28 cellular contexts compared by ENCODE assay signal in the genomic region with DNA sequence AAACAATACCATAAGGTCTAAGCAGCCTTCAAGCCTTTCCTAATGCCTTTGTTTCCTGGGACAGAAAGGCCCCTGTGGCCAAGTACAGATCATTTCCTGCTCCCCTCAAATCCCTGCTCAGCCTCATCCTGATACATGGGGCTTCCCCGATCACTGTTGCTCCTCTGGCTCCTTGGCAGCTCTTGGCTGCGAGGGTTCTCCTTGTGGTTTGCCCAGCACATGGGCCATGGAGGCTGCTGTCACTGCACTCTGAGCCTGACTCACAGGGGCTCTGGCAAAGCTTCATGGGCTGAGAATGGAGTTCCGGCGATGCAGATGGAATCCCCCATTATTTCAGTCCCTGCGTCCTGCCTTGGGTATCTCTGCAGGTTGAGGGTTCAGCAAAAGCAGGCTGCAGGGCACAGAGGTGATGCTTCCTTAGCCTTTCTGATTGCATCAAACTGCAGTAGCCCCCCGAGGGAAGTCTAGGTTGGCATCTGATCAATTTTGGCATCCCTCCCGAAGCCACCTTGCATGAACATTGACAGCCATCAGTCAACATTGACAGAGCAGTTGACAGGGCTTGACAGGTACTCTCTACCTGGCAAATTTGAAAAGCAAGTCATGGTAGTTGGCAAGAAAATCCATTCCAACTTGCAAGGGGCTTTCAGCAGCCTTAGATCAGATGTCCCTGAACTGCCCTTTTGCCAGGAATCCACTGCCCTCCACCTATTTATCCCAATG.
"Had no signal": no experiment of that assay in that cellular context is flagged by ENCODE, and none has a peak within 500 bp of the region (broad histone marks: within the 10 kb centered on the region; RNA-seq: fewer than 3 reads in every experiment).

No MANE protein-coding gene starts in this region.

- H3K4me2 ChIP-seq: smooth muscle cell had no signal

- H3K4me3 ChIP-seq: colonic mucosa, dorsolateral prefrontal cortex, esophagus squamous epithelium, gastrocnemius medialis, heart right ventricle, lower lobe of right lung, smooth muscle cell, thoracic aorta, vagina had no signal

- ATAC-seq: activated CD4-positive, alpha-beta T cell treated with anti-CD3 and anti-CD28 coated beads for 36 hours; activated T-cell treated with anti-CD3 and anti-CD28 coated beads, Interleukin-2, amount 50 U/mL, for 4 hours; effector memory CD8-positive, alpha-beta T cell; gastrocnemius medialis; heart right ventricle; left lobe of liver; sciatic nerve; stimulated activated memory B cell treated with anti-CD40 and anti-IgM and Interleukin-4, amounts not matched to agents 10 μg/mL and 1 μg/mL and 100 μg/mL, for 72 hours had no signal

- H3K36me3 ChIP-seq: colonic mucosa, esophagus squamous epithelium, gastrocnemius medialis, heart right ventricle, lower lobe of right lung, thoracic aorta, vagina had no signal

- H3K27me3 Mint-ChIP-seq: activated B cell treated with CpG ODN at 0.5 μM for 24 hours; effector memory CD8-positive, alpha-beta T cell; natural killer cell treated with Interleukin-12 subunit alpha and Interleukin-12 subunit beta and Interleukin-15 and Interleukin-18, amount 100 ng/mL, for 72 hours; stimulated activated memory B cell treated with anti-CD40 and anti-IgM and Interleukin-4, amounts not matched to agents 10 μg/mL and 1 μg/mL and 100 μg/mL, for 72 hours had no signal

- H3K9me3 Mint-ChIP-seq: activated T-cell treated with anti-CD3 and anti-CD28 coated beads, Interleukin-2, amount 50 U/mL, for 4 hours; T-helper 1 cell treated with Interleukin-12 subunit alpha and Interleukin-12 subunit beta and Interleukin-4 antibody, amounts not matched to agents 30 μg/mL and 1 μg/mL, for 36 hours had no signal

- H3K4me1 ChIP-seq: colonic mucosa, esophagus squamous epithelium, gastrocnemius medialis, heart right ventricle, lower lobe of right lung, vagina had no signal

- H3K27ac ChIP-seq: colonic mucosa, dorsolateral prefrontal cortex, esophagus squamous epithelium, gastrocnemius medialis, heart right ventricle, lower lobe of right lung, thoracic aorta, vagina had no signal

- H3K27me3 ChIP-seq: colonic mucosa, esophagus squamous epithelium, gastrocnemius medialis, vagina had no signal

- H3K4me1 Mint-ChIP-seq: activated B cell treated with CpG ODN at 0.5 μM for 24 hours; activated CD4-positive, alpha-beta T cell treated with anti-CD3 and anti-CD28 coated beads for 36 hours; activated naive CD8-positive, alpha-beta T cell treated with anti-CD3 and anti-CD28 coated beads for 36 hours; mesothelial cell of epicardium; stimulated activated memory B cell treated with anti-CD40 and anti-IgM and Interleukin-4, amounts not matched to agents 10 μg/mL and 1 μg/mL and 100 μg/mL, for 72 hours had no signal

- H3K9me3 ChIP-seq: colonic mucosa, esophagus squamous epithelium, gastrocnemius medialis, heart right ventricle, lower lobe of right lung, thoracic aorta, vagina had no signal

- H3K4me3 Mint-ChIP-seq: activated B cell treated with CpG ODN at 0.5 μM for 24 hours; activated CD4-positive, alpha-beta T cell treated with anti-CD3 and anti-CD28 coated beads for 36 hours; activated naive CD8-positive, alpha-beta T cell treated with anti-CD3 and anti-CD28 coated beads for 36 hours; activated T-cell treated with anti-CD3 and anti-CD28 coated beads, Interleukin-2, amount 50 U/mL, for 4 hours; effector memory CD8-positive, alpha-beta T cell; mesothelial cell of epicardium; natural killer cell treated with Interleukin-12 subunit alpha and Interleukin-12 subunit beta and Interleukin-15 and Interleukin-18, amount 100 ng/mL, for 72 hours; stimulated activated memory B cell treated with anti-CD40 and anti-IgM and Interleukin-4, amounts not matched to agents 10 μg/mL and 1 μg/mL and 100 μg/mL, for 72 hours; T-helper 1 cell treated with Interleukin-12 subunit alpha and Interleukin-12 subunit beta and Interleukin-4 antibody, amounts not matched to agents 30 μg/mL and 1 μg/mL, for 36 hours; type B pancreatic cell had no signal

- H3K27ac Mint-ChIP-seq: activated B cell treated with CpG ODN at 0.5 μM for 24 hours; activated CD4-positive, alpha-beta T cell treated with anti-CD3 and anti-CD28 coated beads for 36 hours; activated naive CD8-positive, alpha-beta T cell treated with anti-CD3 and anti-CD28 coated beads for 36 hours; effector memory CD8-positive, alpha-beta T cell; mesothelial cell of epicardium; natural killer cell treated with Interleukin-12 subunit alpha and Interleukin-12 subunit beta and Interleukin-15 and Interleukin-18, amount 100 ng/mL, for 72 hours; stimulated activated memory B cell treated with anti-CD40 and anti-IgM and Interleukin-4, amounts not matched to agents 10 μg/mL and 1 μg/mL and 100 μg/mL, for 72 hours; T-helper 1 cell treated with Interleukin-12 subunit alpha and Interleukin-12 subunit beta and Interleukin-4 antibody, amounts not matched to agents 30 μg/mL and 1 μg/mL, for 36 hours; type B pancreatic cell had no signal

- H3K36me3 Mint-ChIP-seq: activated naive CD8-positive, alpha-beta T cell treated with anti-CD3 and anti-CD28 coated beads for 36 hours; natural killer cell treated with Interleukin-12 subunit alpha and Interleukin-12 subunit beta and Interleukin-15 and Interleukin-18, amount 100 ng/mL, for 72 hours; stimulated activated memory B cell treated with anti-CD40 and anti-IgM and Interleukin-4, amounts not matched to agents 10 μg/mL and 1 μg/mL and 100 μg/mL, for 72 hours had no signal

- DNase-seq: activated B cell treated with CpG ODN at 0.5 μM for 24 hours; activated CD4-positive, alpha-beta T cell treated with anti-CD3 and anti-CD28 coated beads for 36 hours; activated CD4-positive, alpha-beta T cell treated with anti-CD3 and anti-CD28 coated beads, Interleukin-2, amount 50 U/mL, for 4 hours; activated CD8-positive, alpha-beta memory T cell treated with anti-CD3 and anti-CD28 coated beads for 24 hours; activated CD8-positive, alpha-beta memory T cell treated with anti-CD3 and anti-CD28 coated beads, Interleukin-2, amount 50 U/mL, for 48 hours; activated naive CD4-positive, alpha-beta T cell treated with Interleukin-2 at 50 U/mL for 16 hours; activated naive CD8-positive, alpha-beta T cell treated with anti-CD3 and anti-CD28 coated beads for 36 hours; activated T-cell treated with anti-CD3 and anti-CD28 coated beads, Interleukin-2, amount 50 U/mL, for 4 hours; colonic mucosa; dorsolateral prefrontal cortex; effector memory CD8-positive, alpha-beta T cell; esophagus squamous epithelium; gastrocnemius medialis; heart right ventricle; lower lobe of right lung; nucleus accumbens; stimulated activated CD4-positive, alpha-beta T cell treated with anti-CD3 and anti-CD28 coated beads, Interleukin-15, amount 100 ng/mL, for 24 hours; T1000 had no signal
